In the genomic region with DNA sequence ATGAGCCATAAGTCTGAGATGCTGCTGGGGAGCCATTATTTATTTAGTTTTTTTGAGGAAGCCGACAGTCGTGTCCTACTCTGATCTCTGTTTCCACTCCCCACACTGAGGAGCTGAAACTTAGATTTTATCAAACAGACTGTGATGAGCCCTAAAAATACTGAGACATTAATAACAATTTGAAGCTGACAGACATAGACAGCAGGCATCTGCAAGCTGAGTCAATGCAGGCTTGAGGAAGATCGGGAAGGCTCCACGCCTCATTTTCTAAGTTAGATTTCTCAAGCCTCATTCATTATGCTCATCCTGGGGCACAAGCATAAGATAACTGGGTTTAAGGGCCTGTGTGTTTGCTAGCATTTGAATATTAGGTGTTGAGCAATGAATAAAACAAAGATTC, we compare ENCODE assay signal across 24 cellular contexts.
"Had no signal": no experiment of that assay in that cellular context is flagged by ENCODE, and none has a peak within 500 bp of the region (broad histone marks: within the 10 kb centered on the region; RNA-seq: fewer than 3 reads in every experiment).

No MANE protein-coding gene starts in this region.

- H3K27ac Mint-ChIP-seq: activated CD4-positive, alpha-beta memory T cell treated with anti-CD3 and anti-CD28 coated beads for 36 hours; activated CD4-positive, alpha-beta T cell treated with anti-CD3 and anti-CD28 coated beads, Interleukin-2, amount 10 ng/mL, durations not matched to agents 7 days and 5 days; activated naive CD4-positive, alpha-beta T cell treated with anti-CD3 and anti-CD28 coated beads, Interleukin-2, amount 50 U/mL, for 72 hours; activated naive CD8-positive, alpha-beta T cell treated with anti-CD3 and anti-CD28 coated beads, Interleukin-2, amount 50 U/mL, for 24 hours had no signal

- H3K36me3 Mint-ChIP-seq: activated CD4-positive, alpha-beta memory T cell treated with anti-CD3 and anti-CD28 coated beads for 36 hours had no signal

- H3K4me1 Mint-ChIP-seq: activated CD4-positive, alpha-beta T cell treated with anti-CD3 and anti-CD28 coated beads, Interleukin-2, amount 10 ng/mL, durations not matched to agents 7 days and 5 days had no signal

- DNase-seq: activated CD4-positive, alpha-beta memory T cell treated with anti-CD3 and anti-CD28 coated beads for 36 hours; activated CD4-positive, alpha-beta T cell treated with anti-CD3 and anti-CD28 coated beads, Interleukin-2, amount 10 ng/mL, durations not matched to agents 7 days and 5 days; activated CD4-positive, CD25-positive, alpha-beta regulatory T cell; activated CD8-positive, alpha-beta memory T cell treated with anti-CD3 and anti-CD28 coated beads for 24 hours; activated naive CD4-positive, alpha-beta T cell treated with Interleukin-2 at 50 U/mL for 16 hours; activated naive CD8-positive, alpha-beta T cell treated with anti-CD3 and anti-CD28 coated beads, Interleukin-2, amount 50 U/mL, for 24 hours; activated T-cell treated with anti-CD3 and anti-CD28 coated beads, Interleukin-2, amount 50 U/mL, for 4 hours; amniotic stem cell; brain microvascular endothelial cell; Karpas-422; MM.1S; NCI-H1105; NCI-H1436; NCI-H187 treated with DMSO at 0.1 percent for 48 hours; NCI-H2081 treated with DMSO at 0.1 percent for 48 hours; NCI-H2171 treated with DMSO at 0.1 percent for 48 hours; NCI-H226; NK-92 treated with Interleukin-12 subunit alpha and Interleukin-12 subunit beta, amount 100 ng/mL, for 24 hours; SHP77; T-helper 1 cell had no signal

- H3K27me3 ChIP-seq: brain microvascular endothelial cell, cardiac muscle cell, SJSA1 had no signal

- H3K4me3 Mint-ChIP-seq: activated CD4-positive, alpha-beta memory T cell treated with anti-CD3 and anti-CD28 coated beads for 36 hours; activated CD4-positive, alpha-beta T cell treated with anti-CD3 and anti-CD28 coated beads, Interleukin-2, amount 10 ng/mL, durations not matched to agents 7 days and 5 days; activated naive CD8-positive, alpha-beta T cell treated with anti-CD3 and anti-CD28 coated beads, Interleukin-2, amount 50 U/mL, for 24 hours; activated T-cell treated with anti-CD3 and anti-CD28 coated beads, Interleukin-2, amount 50 U/mL, for 4 hours had no signal

- H3K4me1 ChIP-seq: SJSA1 had no signal

- H3K27ac ChIP-seq: brain microvascular endothelial cell, cardiac muscle cell, SJSA1, VCaP had no signal

- H3K4me3 ChIP-seq: cardiac muscle cell, SJSA1 had no signal

- H3K36me3 ChIP-seq: brain microvascular endothelial cell, cardiac muscle cell, SJSA1 had no signal

- ATAC-seq: activated naive CD4-positive, alpha-beta T cell treated with anti-CD3 and anti-CD28 coated beads, Interleukin-2, amount 50 U/mL, for 72 hours; activated naive CD8-positive, alpha-beta T cell treated with anti-CD3 and anti-CD28 coated beads, Interleukin-2, amount 50 U/mL, for 24 hours; activated T-cell treated with anti-CD3 and anti-CD28 coated beads, Interleukin-2, amount 50 U/mL, for 4 hours had no signal

- H3K9me3 ChIP-seq: SJSA1 had no signal
